26 cellular contexts compared by ENCODE assay signal in the genomic region with DNA sequence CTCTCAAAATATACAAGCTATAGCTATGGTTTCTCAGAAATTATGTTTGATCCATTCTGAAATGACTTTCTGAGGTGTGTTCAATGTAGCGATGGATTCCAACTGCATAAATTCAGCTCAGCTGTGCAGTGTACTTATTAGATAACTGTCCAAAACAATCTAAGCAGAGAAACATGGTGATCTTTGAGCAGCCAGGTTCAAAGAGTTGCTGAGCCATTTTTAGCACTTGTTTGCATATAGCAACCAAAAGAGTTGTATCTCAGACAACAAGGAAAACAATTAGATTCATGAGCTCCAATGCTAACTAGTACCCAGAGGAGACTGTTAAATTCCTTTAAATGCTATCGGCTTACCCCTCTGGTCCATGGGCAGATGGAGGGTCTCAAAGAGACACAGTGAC. TPM values are rescaled to one million over a fixed set of nuclear protein-coding genes. Genes with fewer than 3 reads are reported as not detected.
A peak's percentile ranks its signal among the peaks of the same experiment; 100 is the strongest.
DNase-seq lines count a peak whose midpoint lies in the region; ATAC-seq and TF ChIP-seq lines count a peak whose summit lies in the region.
"Had no signal": no experiment of that assay in that cellular context is flagged by ENCODE, and none has a peak within 500 bp of the region (broad histone marks: within the 10 kb centered on the region; RNA-seq: fewer than 3 reads in every experiment).

No MANE protein-coding gene starts in this region.

- in situ Hi-C loops in transverse colon (cut with MboI; ENCODE audit: low pct_ligation_motif_present in 1 of 4, low pct_unique_long_range_greater_than_20kb in 1 of 4, low sequenced_read_pairs in 3 of 4) = no loop called here

- no peak for TF ChIP-seq EP300 in transverse colon (IDR thresholded peaks at IDR 0.05; ENCODE audit: low read depth)

- 83 to 100% methylated on average over 1 to 2 of the region's 2 CpGs for whole genome bisulfite sequencing in transverse colon (ENCODE audit: low coverage in 1 of 2), 2 donors

- peak overlapping the region; percentile 68 for H3K27ac Mint-ChIP-seq in activated CD4-positive, alpha-beta T cell treated with anti-CD3 and anti-CD28 coated beads, Interleukin-2, amount 10 ng/mL, durations not matched to agents 7 days and 5 days
- peak overlapping the region; percentile 16 for H3K27ac Mint-ChIP-seq in activated B cell treated with CpG ODN at 0.5 μM for 24 hours
- no peak overlapping the region for H3K27ac Mint-ChIP-seq in activated naive CD4-positive, alpha-beta T cell treated with anti-CD3 and anti-CD28 coated beads for 36 hours
- H3K27ac Mint-ChIP-seq: activated T-cell treated with anti-CD3 and anti-CD28 coated beads, Interleukin-2, amount 50 U/mL, for 24 hours; naive thymus-derived CD8-positive, alpha-beta T cell had no signal

- no peak overlapping the region for H3K4me3 Mint-ChIP-seq in activated CD4-positive, alpha-beta T cell treated with anti-CD3 and anti-CD28 coated beads, Interleukin-2, amount 10 ng/mL, durations not matched to agents 7 days and 5 days
- no peak overlapping the region for H3K4me3 Mint-ChIP-seq in activated B cell treated with CpG ODN at 0.5 μM for 24 hours
- H3K4me3 Mint-ChIP-seq in activated naive CD4-positive, alpha-beta T cell treated with anti-CD3 and anti-CD28 coated beads for 36 hours = no peak overlapping the region
- H3K4me3 Mint-ChIP-seq: activated naive CD4-positive, alpha-beta T cell treated with anti-CD3 and anti-CD28 coated beads, Interleukin-2, amount 50 U/mL, for 24 hours; activated T-cell treated with anti-CD3 and anti-CD28 coated beads, Interleukin-2, amount 50 U/mL, for 24 hours; H9 had no signal

- no peaks in the 10 kb centered on the region for H3K27me3 Mint-ChIP-seq in activated CD4-positive, alpha-beta T cell treated with anti-CD3 and anti-CD28 coated beads, Interleukin-2, amount 10 ng/mL, durations not matched to agents 7 days and 5 days
- no peaks in the 10 kb centered on the region for H3K27me3 Mint-ChIP-seq in activated B cell treated with CpG ODN at 0.5 μM for 24 hours
- H3K27me3 Mint-ChIP-seq in activated naive CD4-positive, alpha-beta T cell treated with anti-CD3 and anti-CD28 coated beads for 36 hours (ENCODE audit: low read depth) = no peaks in the 10 kb centered on the region
- H3K27me3 Mint-ChIP-seq: activated naive CD4-positive, alpha-beta T cell treated with anti-CD3 and anti-CD28 coated beads, Interleukin-2, amount 50 U/mL, for 24 hours; activated T-cell treated with anti-CD3 and anti-CD28 coated beads, Interleukin-2, amount 50 U/mL, for 24 hours; naive thymus-derived CD8-positive, alpha-beta T cell had no signal

- POLR2A ChIA-PET in activated CD4-positive, alpha-beta T cell treated with anti-CD3 and anti-CD28 coated beads, Interleukin-2, amount 10 ng/mL, durations not matched to agents 7 days and 5 days (lab: Charles Lee) = interaction anchor here (0.6 kb wide), 1 partner anchor 1058 kb away, joined by 4 read pairs; no protein-coding TSS in a partner anchor
- POLR2A ChIA-PET in activated B cell treated with CpG ODN at 0.5 μM for 24 hours (lab: Charles Lee) = interaction anchor here (0.6 to 0.9 kb wide), 2 partner anchors 16 to 20 kb away, joined by 3 read pairs; no protein-coding TSS in a partner anchor

- H3K36me3 ChIP-seq in neutrophil = no peaks in the 10 kb centered on the region
- H3K36me3 ChIP-seq in transverse colon = no peaks in the 10 kb centered on the region

- H3K27ac ChIP-seq in neutrophil = peak overlapping the region; percentile 14
- H3K27ac ChIP-seq in transverse colon = no peak overlapping the region
- H3K27ac ChIP-seq: HL-60 had no signal

- peaks cover 23% of the 10 kb centered on the region for H3K4me1 Mint-ChIP-seq in activated CD4-positive, alpha-beta T cell treated with anti-CD3 and anti-CD28 coated beads, Interleukin-2, amount 10 ng/mL, durations not matched to agents 7 days and 5 days
- peaks cover 19% of the 10 kb centered on the region for H3K4me1 Mint-ChIP-seq in activated B cell treated with CpG ODN at 0.5 μM for 24 hours
- H3K4me1 Mint-ChIP-seq in activated naive CD4-positive, alpha-beta T cell treated with anti-CD3 and anti-CD28 coated beads for 36 hours (ENCODE audit: low read depth) = no peaks in the 10 kb centered on the region
- H3K4me1 Mint-ChIP-seq: activated naive CD4-positive, alpha-beta T cell treated with anti-CD3 and anti-CD28 coated beads, Interleukin-2, amount 50 U/mL, for 24 hours; H9 had no signal

- CTCF ChIA-PET in activated CD4-positive, alpha-beta T cell treated with anti-CD3 and anti-CD28 coated beads, Interleukin-2, amount 10 ng/mL, durations not matched to agents 7 days and 5 days (lab: Charles Lee) = interaction anchor here (0.6 to 2.6 kb wide), 6 partner anchors 10 to 1085 kb away, joined by 3 to 9 read pairs (median 4); no protein-coding TSS in a partner anchor
- CTCF ChIA-PET in activated B cell treated with CpG ODN at 0.5 μM for 24 hours (lab: Charles Lee) = interaction anchor here (1.3 to 3.3 kb wide), 2 partner anchors 18 to 150 kb away, joined by 8 to 16 read pairs; no protein-coding TSS in a partner anchor
- CTCF ChIA-PET in activated naive CD4-positive, alpha-beta T cell treated with anti-CD3 and anti-CD28 coated beads for 36 hours (lab: Charles Lee) = interaction anchor here (0.6 to 3.0 kb wide), 4 partner anchors 18 to 214 kb away, joined by 3 to 23 read pairs (median 10); no protein-coding TSS in a partner anchor

- peak; percentile 58 for ATAC-seq in HG02798 (IDR thresholded peaks at IDR 0.05; ENCODE audit: poor library complexity, unreplicated experiment)
- no peak for ATAC-seq in activated B cell treated with CpG ODN at 0.5 μM for 24 hours (ENCODE audit: low read depth)
- ATAC-seq: naive thymus-derived CD8-positive, alpha-beta T cell; stimulated activated naive CD8-positive, alpha-beta T cell treated with anti-CD3 and anti-CD28 coated beads, Interleukin-15, Interleukin-2, amounts not matched to agents 100 U/mL and 50 U/mL, for 24 hours had no signal

- H3K4me1 ChIP-seq in neutrophil (ENCODE audit: control insufficient read depth in 1 of 2, insufficient read depth in 1 of 2, low read depth in 1 of 2, low read length in 1 of 2) (peaks cover 10 to 11% of the 10 kb centered on the region in 2 experiments), transverse colon (no peaks in the 10 kb centered on the region)

- no peaks in the 10 kb centered on the region for H3K27me3 ChIP-seq in neutrophil
- no peaks in the 10 kb centered on the region for H3K27me3 ChIP-seq in transverse colon

- no peak for TF ChIP-seq CTCF in activated B cell treated with CpG ODN at 0.5 μM for 24 hours (IDR thresholded peaks at IDR 0.05)
- TF ChIP-seq CTCF in neutrophil (IDR thresholded peaks at IDR 0.05) = no peak
- TF ChIP-seq CTCF in transverse colon (IDR thresholded peaks at IDR 0.05) = no peak

- TF ChIP-seq POLR2A in transverse colon (IDR thresholded peaks at IDR 0.05) = no peak

- H3K9me3 ChIP-seq in neutrophil (no peaks in the 10 kb centered on the region), transverse colon (no peaks in the 10 kb centered on the region)

- H3K9me3 Mint-ChIP-seq in activated CD4-positive, alpha-beta T cell treated with anti-CD3 and anti-CD28 coated beads, Interleukin-2, amount 10 ng/mL, durations not matched to agents 7 days and 5 days = peaks cover 17% of the 10 kb centered on the region
- H3K9me3 Mint-ChIP-seq in activated B cell treated with CpG ODN at 0.5 μM for 24 hours = peaks cover 13% of the 10 kb centered on the region
- H3K9me3 Mint-ChIP-seq in activated naive CD4-positive, alpha-beta T cell treated with anti-CD3 and anti-CD28 coated beads for 36 hours = peaks cover 5% of the 10 kb centered on the region
- H3K9me3 Mint-ChIP-seq: activated naive CD4-positive, alpha-beta T cell treated with anti-CD3 and anti-CD28 coated beads, Interleukin-2, amount 50 U/mL, for 24 hours had no signal

- no peak overlapping the region for H3K4me3 ChIP-seq in neutrophil (ENCODE audit: low read depth in 1 of 2, low read length in 1 of 2)
- no peak overlapping the region for H3K4me3 ChIP-seq in transverse colon

- no peak for DNase-seq in activated CD4-positive, alpha-beta T cell treated with anti-CD3 and anti-CD28 coated beads, Interleukin-2, amount 10 ng/mL, durations not matched to agents 7 days and 5 days
- no peak for DNase-seq in activated CD4-positive, alpha-beta T cell treated with anti-CD3 and anti-CD28 coated beads for 1 hour
- DNase-seq in activated B cell treated with CpG ODN at 0.5 μM for 24 hours = no peak
- no peak for DNase-seq in transverse colon
- DNase-seq in activated naive CD4-positive, alpha-beta T cell treated with anti-CD3 and anti-CD28 coated beads for 36 hours = no peak
- no peak for DNase-seq in NCI-H2196 (lab: John Stamatoyannopoulos, UW; ENCODE audit: unreplicated experiment)
- DNase-seq: activated CD4-positive, CD25-positive, alpha-beta regulatory T cell; activated T-cell treated with anti-CD3 and anti-CD28 coated beads, Interleukin-2, amount 50 U/mL, for 24 hours; AML-193; anterior cingulate cortex; caudate nucleus; dermis blood vessel endothelial cell; glutamatergic neuron; H9; naive thymus-derived CD8-positive, alpha-beta T cell; NCI-H1417 treated with DMSO at 0.1 percent for 48 hours; NCI-H526 treated with DMSO at 0.1 percent for 48 hours; retina; SK-N-SH; stimulated activated CD4-positive, alpha-beta T cell treated with anti-CD3 and anti-CD28 coated beads, Interleukin-4, amount 100 ng/mL, for 24 hours; stimulated activated naive CD8-positive, alpha-beta T cell treated with anti-CD3 and anti-CD28 coated beads, Interleukin-15, Interleukin-2, amounts not matched to agents 100 U/mL and 50 U/mL, for 24 hours; T-helper 9 cell had no signal

- intact Hi-C loops in activated B cell treated with CpG ODN at 0.5 μM for 24 hours (cut with micrococcal nuclease) (no loop called here), transverse colon (cut with DNase I; ENCODE audit: low total_unique reads) (no loop called here)
- intact Hi-C loops in activated naive CD4-positive, alpha-beta T cell treated with anti-CD3 and anti-CD28 coated beads for 36 hours (cut with micrococcal nuclease) = no loop called here

- H3K36me3 Mint-ChIP-seq in activated CD4-positive, alpha-beta T cell treated with anti-CD3 and anti-CD28 coated beads, Interleukin-2, amount 10 ng/mL, durations not matched to agents 7 days and 5 days (ENCODE audit: low read depth) = peaks cover 29% of the 10 kb centered on the region
- peaks cover 41% of the 10 kb centered on the region for H3K36me3 Mint-ChIP-seq in activated B cell treated with CpG ODN at 0.5 μM for 24 hours (ENCODE audit: low read depth)
- H3K36me3 Mint-ChIP-seq in activated naive CD4-positive, alpha-beta T cell treated with anti-CD3 and anti-CD28 coated beads for 36 hours (ENCODE audit: low read depth) = peaks cover 23% of the 10 kb centered on the region

RNA-seq across cellular contexts. Expression of gene KCNIP2, which starts 15.9 kb away (rescaled TPM):
- total RNA-seq in activated CD4-positive, alpha-beta T cell treated with anti-CD3 and anti-CD28 coated beads, Interleukin-2, amount 10 ng/mL, durations not matched to agents 7 days and 5 days = 1 to 10 TPM; 3.5 to 4.5 TPM
- total RNA-seq in activated B cell treated with CpG ODN at 0.5 μM for 24 hours = 7.0 and 7.1 TPM in 2 replicates
- 1 to 10 TPM; 1.1 to 5.2 (median 2.2) TPM for total RNA-seq in transverse colon
- under 1 TPM; 0.69 to 0.79 TPM for total RNA-seq in activated naive CD4-positive, alpha-beta T cell treated with anti-CD3 and anti-CD28 coated beads for 36 hours

RNA-seq across cellular contexts. Expression of gene OGA, which starts 41.3 kb away (rescaled TPM):
- total RNA-seq in activated CD4-positive, alpha-beta T cell treated with anti-CD3 and anti-CD28 coated beads, Interleukin-2, amount 10 ng/mL, durations not matched to agents 7 days and 5 days = 100 to 1,000 TPM; 135 to 145 TPM
- total RNA-seq in activated B cell treated with CpG ODN at 0.5 μM for 24 hours (209 and 271 TPM in 2 replicates), transverse colon (100 to 1,000 TPM; 114 to 608 (median 172) TPM)
- 10 to 100 TPM; 90.8 to 96.3 TPM for total RNA-seq in activated naive CD4-positive, alpha-beta T cell treated with anti-CD3 and anti-CD28 coated beads for 36 hours
